ENCODE assay signal across 8 cellular contexts in the genomic region with DNA sequence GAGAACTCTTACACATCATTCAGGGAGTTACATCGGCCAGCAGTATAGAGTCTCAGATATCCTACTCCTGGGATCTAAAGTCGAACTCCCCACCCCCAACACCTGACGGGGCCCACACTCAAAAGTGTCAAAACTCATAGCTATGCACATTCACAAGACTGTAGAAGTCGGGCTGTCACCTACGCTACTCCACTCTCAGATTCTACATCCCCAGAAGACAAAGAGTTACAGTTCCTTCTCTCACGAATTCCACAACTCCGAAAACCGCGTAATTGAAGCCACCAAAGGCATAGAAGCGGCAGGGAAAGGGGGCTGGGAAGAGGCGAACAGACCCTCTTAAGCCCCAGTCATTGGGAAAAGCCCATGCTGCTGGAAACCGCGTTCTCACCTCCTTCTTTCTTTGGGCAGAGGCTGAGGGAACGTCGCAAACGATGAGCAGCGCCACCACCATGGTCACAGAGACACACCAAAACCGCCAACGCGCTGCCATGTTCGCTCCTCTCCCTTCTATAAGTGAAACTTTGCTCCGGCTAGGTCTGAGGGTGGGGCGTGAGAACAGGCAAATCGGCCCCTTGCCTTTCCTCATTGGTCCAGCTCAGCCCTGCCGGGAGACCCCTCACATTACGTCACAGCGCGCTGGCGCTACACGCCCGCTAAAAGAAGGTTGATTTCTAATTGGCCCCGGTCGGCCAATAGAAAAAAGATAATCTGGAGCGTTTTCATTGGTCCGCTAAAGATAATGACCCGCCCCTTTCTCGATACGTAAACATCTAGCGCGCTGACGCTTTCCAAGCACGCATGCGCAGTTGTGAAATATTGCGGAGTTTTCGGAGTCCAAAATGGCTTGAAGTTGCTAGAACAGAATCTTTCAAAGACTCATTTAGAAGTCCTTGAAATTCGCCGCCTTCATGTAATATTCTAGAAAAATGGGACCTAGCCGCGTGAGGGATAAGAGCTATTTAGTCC. TPM values are rescaled to one million over a fixed set of nuclear protein-coding genes. Genes with fewer than 3 reads are reported as not detected.
DNase-seq lines count a peak whose midpoint lies in the region; ATAC-seq and TF ChIP-seq lines count a peak whose summit lies in the region.

A gene (minus strand): TSS at position 515 of the 966 bp plus-strand sequence. CDS start 25 bp downstream, at position 490.

- H3K36me3 ChIP-seq in left ventricle myocardium inferior: no peaks in the 10 kb centered on the region

- peaks cover 14% of the 10 kb centered on the region for H3K9me3 Mint-ChIP-seq in progenitor cell of endocrine pancreas (ENCODE audit: low read depth)

- H3K4me3 ChIP-seq in left ventricle myocardium inferior: peak within 1 kb of the TSS; percentile 78

- H3K4me3 Mint-ChIP-seq in T-helper 17 cell: peak within 1 kb of the TSS; percentile 96
- peak within 1 kb of the TSS; percentile 93 for H3K4me3 Mint-ChIP-seq in progenitor cell of endocrine pancreas (ENCODE audit: low read depth)

- DNase-seq in NCI-H1694 treated with DMSO at 0.1 percent for 48 hours (lab: John Stamatoyannopoulos, UW) (peak; percentile 98), T-helper 17 cell (peak; percentile 72 to 85 (median 76)), amygdala (lab: John Stamatoyannopoulos, UW) (peak; percentile 4 to 93 (median 82)), left ventricle myocardium inferior (peak; percentile 90), progenitor cell of endocrine pancreas (ENCODE audit: low spot score, unreplicated experiment) (peak; percentile 72), ureter (ENCODE audit: low spot score) (peak; percentile 93)

- intact Hi-C loops in left ventricle myocardium inferior (cut with micrococcal nuclease): no loop called here

- H3K9me3 ChIP-seq in T-helper 17 cell (ENCODE audit: control insufficient read depth, low read length, poor library complexity, severe bottlenecking): no peaks in the 10 kb centered on the region
- no peaks in the 10 kb centered on the region for H3K9me3 ChIP-seq in left ventricle myocardium inferior (replicated peaks)

- ATAC-seq in HG02885 (IDR thresholded peaks at IDR 0.05; ENCODE audit: poor library complexity, unreplicated experiment): peak; percentile 90
- ATAC-seq in T-helper 17 cell: peak; percentile 89

- peak; percentile 76 for TF ChIP-seq POLR2A in GM15510 (IDR thresholded peaks at IDR 0.05; ENCODE audit: borderline replicate concordance, extremely low read depth, insufficient read length)

- TF ChIP-seq CTCF in left ventricle myocardium inferior (IDR thresholded peaks at IDR 0.05; ENCODE audit: borderline replicate concordance) (no peak), progenitor cell of endocrine pancreas (IDR thresholded peaks at IDR 0.05; ENCODE audit: unreplicated experiment) (no peak)

- H3K27ac Mint-ChIP-seq in T-helper 17 cell (peak within 1 kb of the TSS; percentile 98), progenitor cell of endocrine pancreas (peak within 1 kb of the TSS; percentile 98)

- H3K4me1 Mint-ChIP-seq in T-helper 17 cell (peaks cover 6% of the 10 kb centered on the region), progenitor cell of endocrine pancreas (ENCODE audit: low read depth) (peaks cover 7% of the 10 kb centered on the region)

- peak within 1 kb of the TSS; percentile 93 for H3K27ac ChIP-seq in left ventricle myocardium inferior (replicated peaks)

- H3K27me3 ChIP-seq in left ventricle myocardium inferior (ENCODE audit: low read depth): no peaks in the 10 kb centered on the region

- H3K27me3 Mint-ChIP-seq in T-helper 17 cell (no peaks in the 10 kb centered on the region), progenitor cell of endocrine pancreas (no peaks in the 10 kb centered on the region)

- H3K4me1 ChIP-seq in left ventricle myocardium inferior: peaks cover 27% of the 10 kb centered on the region

- H3K36me3 Mint-ChIP-seq in T-helper 17 cell (ENCODE audit: low read depth) (no peaks in the 10 kb centered on the region), progenitor cell of endocrine pancreas (ENCODE audit: insufficient read depth) (no peaks in the 10 kb centered on the region)

RNA-seq across cellular contexts. Expression of the gene that starts here (rescaled TPM):
- 10 to 100 TPM; 36.5 to 38.6 TPM for total RNA-seq in T-helper 17 cell
- total RNA-seq in left ventricle myocardium inferior: 54.3 TPM
- 55.9 and 59.0 TPM in 2 replicates for total RNA-seq in progenitor cell of endocrine pancreas
- 63.3 TPM for total RNA-seq in ureter

Comparison
In these comparisons a context has a peak if more than half of its experiments do, and no peak if none do; other contexts are left out.
1. Peak in every context shown above with its lines: DNase-seq, ATAC-seq, H3K4me3 ChIP-seq and H3K27ac ChIP-seq.